8 cellular contexts compared by ENCODE assay signal in the genomic region with DNA sequence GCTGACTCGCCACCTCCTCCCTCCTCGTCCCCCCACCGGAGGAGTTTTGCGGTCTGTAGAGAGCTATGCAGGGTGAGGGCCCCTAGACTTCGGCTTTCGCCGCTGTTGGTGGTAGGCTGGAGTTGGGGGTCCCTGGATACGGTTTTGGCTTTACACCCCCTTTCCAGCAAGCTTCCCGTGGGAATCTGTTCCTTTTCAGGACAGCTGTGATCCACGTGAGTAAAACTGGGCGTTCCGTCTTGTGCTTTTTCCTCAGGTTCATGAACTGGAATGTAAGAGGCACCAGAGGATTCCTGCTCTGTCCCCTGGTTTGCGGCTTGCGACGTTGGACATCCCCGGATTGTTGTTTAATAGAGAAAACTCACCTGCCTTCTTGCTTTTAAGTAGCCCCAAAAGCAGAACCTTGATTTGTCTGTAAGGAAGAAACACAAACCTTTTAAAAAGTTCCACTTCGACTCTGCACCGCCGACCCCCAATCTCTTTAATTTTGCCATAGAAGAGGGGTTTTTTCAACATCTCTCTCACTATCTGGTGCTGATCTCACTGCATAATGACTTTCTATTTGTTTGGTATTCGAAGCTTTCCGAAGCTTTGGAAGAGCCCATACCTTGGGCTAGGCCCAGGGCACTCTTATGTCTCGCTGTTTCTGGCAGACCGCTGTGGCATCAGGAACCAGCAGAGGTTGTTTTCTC. TPM values are rescaled to one million over a fixed set of nuclear protein-coding genes. Genes with fewer than 3 reads are reported as not detected.
DNase-seq lines count a peak whose midpoint lies in the region; ATAC-seq and TF ChIP-seq lines count a peak whose summit lies in the region.

No MANE protein-coding gene starts in this region.

- WGBS in stomach, 5 donors: 2 to 5% (median 2%) methylated on average over 23 of the region's 23 CpGs

- in situ Hi-C loops in T47D (cut with HindIII; ENCODE audit: low pct_unique_long_range_greater_than_20kb, low sequenced_read_pairs): no loop called here

- H3K4me3 ChIP-seq in stomach: peak overlapping the region; percentile 60 to 89 (median 74)

- no peaks in the 10 kb centered on the region for H3K27me3 Mint-ChIP-seq in CD4-positive, alpha-beta T cell

- no peak for ATAC-seq in CD4-positive, alpha-beta T cell (ENCODE audit: poor library complexity)
- peak; percentile 5 for ATAC-seq in GM21367 (IDR thresholded peaks at IDR 0.05; ENCODE audit: unreplicated experiment)

- no peaks in the 10 kb centered on the region for H3K9me3 ChIP-seq in CD4-positive, alpha-beta T cell (ENCODE audit: control insufficient read depth, low read length)
- no peaks in the 10 kb centered on the region for H3K9me3 ChIP-seq in stomach

- TF ChIP-seq POLR2A in stomach (IDR thresholded peaks at IDR 0.05): no peak

- no peak for TF ChIP-seq EP300 in stomach (IDR thresholded peaks at IDR 0.05)

- H3K36me3 ChIP-seq in stomach: peaks cover 0 to 15% (median 9%) of the 10 kb centered on the region in 4 donors

- no peaks in the 10 kb centered on the region for H3K27me3 ChIP-seq in CD4-positive, alpha-beta T cell (ENCODE audit: control insufficient read depth, insufficient read depth, low read length)
- H3K27me3 ChIP-seq in layer of hippocampus (ENCODE audit: control insufficient read depth, insufficient read depth, low read length) (no peaks in the 10 kb centered on the region), stomach (no peaks in the 10 kb centered on the region)

- peak overlapping the region; percentile 100 for H3K4me3 Mint-ChIP-seq in CD4-positive, alpha-beta T cell

- DNase-seq in CD4-positive, alpha-beta T cell: peak in 1 of 10 experiments; percentile 2
- DNase-seq in NCI-H2171 (lab: John Stamatoyannopoulos, UW) (peak; percentile 64), T47D (ENCODE audit: low read depth in 1 of 2, low spot score in 1 of 2) (peak; percentile 29 to 80), stomach (no peak), GOT3 (lab: John Stamatoyannopoulos, UW) (no peak)
- DNase-seq in stimulated activated CD4-positive, alpha-beta T cell treated with anti-CD3 and anti-CD28 coated beads, Interleukin-4, amount 100 ng/mL, for 24 hours: no peak

- peak overlapping the region; percentile 99 for H3K27ac ChIP-seq in CD4-positive, alpha-beta T cell (ENCODE audit: low read depth, low read length)
- H3K27ac ChIP-seq in layer of hippocampus (ENCODE audit: low read depth, low read length): peak overlapping the region; percentile 99
- H3K27ac ChIP-seq in stomach: peak overlapping the region; percentile 94 to 98 (median 97)

- peaks cover 79% of the 10 kb centered on the region for H3K4me1 Mint-ChIP-seq in CD4-positive, alpha-beta T cell (ENCODE audit: low read depth)

- TF ChIP-seq CTCF in CD4-positive, alpha-beta T cell (IDR thresholded peaks at IDR 0.05): no peak
- no peak for TF ChIP-seq CTCF in stomach (IDR thresholded peaks at IDR 0.05)

- CTCF ChIA-PET in CD4-positive, alpha-beta T cell (lab: Charles Lee): interaction anchor here (1.2 to 2.6 kb wide), 4 partner anchors 18 to 299 kb away, joined by 4 to 10 read pairs (median 6); a partner anchor contains a TSS

- POLR2A ChIA-PET in CD4-positive, alpha-beta T cell (lab: Charles Lee): interaction anchor here (1.0 to 5.7 kb wide), 13 partner anchors 10 to 703 kb away, joined by 3 to 97 read pairs (median 8); a partner anchor contains a TSS

- peak overlapping the region; percentile 99 for H3K27ac Mint-ChIP-seq in CD4-positive, alpha-beta T cell

- no peaks in the 10 kb centered on the region for H3K9me3 Mint-ChIP-seq in CD4-positive, alpha-beta T cell

- H3K36me3 Mint-ChIP-seq in CD4-positive, alpha-beta T cell (ENCODE audit: low read depth): peaks cover 56% of the 10 kb centered on the region

- H3K4me1 ChIP-seq in stomach: peaks cover 15 to 71% (median 37%) of the 10 kb centered on the region in 4 donors

- intact Hi-C loops in CD4-positive, alpha-beta T cell (cut with DNase I, micrococcal nuclease): loop anchor here (1.0 to 10.0 kb wide), 11 partner anchors 77 to 704 kb away; a partner anchor contains a TSS
- intact Hi-C loops in stomach (cut with DNase I; ENCODE audit: low total_unique reads): no loop called here

RNA-seq across cellular contexts. Expression of a gene that starts 0.5 kb away (rescaled TPM):
- total RNA-seq in CD4-positive, alpha-beta T cell: 10 to 100 TPM; 27.0 to 32.0 TPM
- 10 to 100 TPM; 36.9 to 79.0 (median 52.1) TPM for total RNA-seq in stomach
- 10 to 100 TPM in 1 of 3 donors, 1 to 10 TPM in 2; 6.6 to 13.8 (median 9.1) TPM for polyA plus RNA-seq in stomach

RNA-seq across cellular contexts. Expression of a gene that starts 1.1 kb away (rescaled TPM):
- total RNA-seq in CD4-positive, alpha-beta T cell: 10 to 100 TPM; 34.9 to 37.6 TPM
- total RNA-seq in stomach: 10 to 100 TPM; 15.6 to 53.7 (median 21.0) TPM
- 10 to 100 TPM; 24.2 to 47.4 (median 25.1) TPM for polyA plus RNA-seq in stomach

Comparison
In these comparisons a context has a peak if more than half of its experiments do, and no peak if none do; other contexts are left out.
1. DNase-seq: peak in NCI-H2171 (single experiment) and T47D (2 of 2); none in stomach (single experiment), GOT3 (single experiment) and stimulated activated CD4-positive, alpha-beta T cell treated with anti-CD3 and anti-CD28 coated beads, Interleukin-4, amount 100 ng/mL, for 24 hours (single experiment).
2. Peak in every context shown above with its lines, with median percentiles within 50 percentile points of each other: H3K27ac ChIP-seq.